Comparison of ENCODE assay signal across 9 cellular contexts in genomic region chr3:179949428-179949827, GRCh38.
A peak's percentile ranks its signal among the peaks of the same experiment; 100 is the strongest.
DNase-seq lines count a peak whose midpoint lies in the region; ATAC-seq and TF ChIP-seq lines count a peak whose summit lies in the region.
"Had no signal": no experiment of that assay in that cellular context is flagged by ENCODE, and none has a peak within 500 bp of the region (broad histone marks: within the 10 kb centered on the region; RNA-seq: fewer than 3 reads in every experiment).

No MANE protein-coding gene starts in this region.

- H3K4me1 ChIP-seq in BE2C = no peaks in the 10 kb centered on the region

- peak; percentile 75 for ATAC-seq in GM19351 (IDR thresholded peaks at IDR 0.05; ENCODE audit: unreplicated experiment)
- peak; percentile 73 for ATAC-seq in HG02981 (IDR thresholded peaks at IDR 0.05; ENCODE audit: unreplicated experiment)
- no peak for ATAC-seq in HG03196 (IDR thresholded peaks at IDR 0.05; ENCODE audit: unreplicated experiment)
- ATAC-seq: activated naive CD8-positive, alpha-beta T cell treated with anti-CD3 and anti-CD28 coated beads, Interleukin-2, amount 50 U/mL, for 24 hours had no signal

- H3K4me3 ChIP-seq in BE2C (ENCODE audit: low read depth, low read length) = no peak overlapping the region

- no peaks in the 10 kb centered on the region for H3K27me3 ChIP-seq in BE2C

- H3K9me3 ChIP-seq in BE2C = no peaks in the 10 kb centered on the region

- DNase-seq in NCI-H2081 (lab: John Stamatoyannopoulos, UW) (peak; percentile 79 to 94), left kidney (ENCODE audit: low read depth, low spot score) (peak; percentile 79), BE2C (no peak), SKM-1 treated with dmso at 0.1 percent for 144 hours (lab: John Stamatoyannopoulos, UW; ENCODE audit: unreplicated experiment) (no peak), GM20000 (ENCODE audit: low spot score) (no peak)
- DNase-seq: activated naive CD8-positive, alpha-beta T cell treated with anti-CD3 and anti-CD28 coated beads, Interleukin-2, amount 50 U/mL, for 24 hours had no signal

- TF ChIP-seq CTCF in BE2C (IDR thresholded peaks at IDR 0.05; ENCODE audit: low read depth, low read length) = no peak
- no peak for TF ChIP-seq CTCF in GM20000 (IDR thresholded peaks at IDR 0.05; ENCODE audit: extremely low read depth, missing control alignments)

- H3K36me3 ChIP-seq in BE2C = no peaks in the 10 kb centered on the region

Comparison
In these comparisons a context has a peak if more than half of its experiments do, and no peak if none do; other contexts are left out.
1. DNase-seq: peak in NCI-H2081 (2 of 2) and left kidney (single experiment); none in BE2C (single experiment), SKM-1 treated with dmso at 0.1 percent for 144 hours (single experiment) and GM20000 (single experiment).